ENCODE assay signal across 9 cellular contexts in the genomic region with DNA sequence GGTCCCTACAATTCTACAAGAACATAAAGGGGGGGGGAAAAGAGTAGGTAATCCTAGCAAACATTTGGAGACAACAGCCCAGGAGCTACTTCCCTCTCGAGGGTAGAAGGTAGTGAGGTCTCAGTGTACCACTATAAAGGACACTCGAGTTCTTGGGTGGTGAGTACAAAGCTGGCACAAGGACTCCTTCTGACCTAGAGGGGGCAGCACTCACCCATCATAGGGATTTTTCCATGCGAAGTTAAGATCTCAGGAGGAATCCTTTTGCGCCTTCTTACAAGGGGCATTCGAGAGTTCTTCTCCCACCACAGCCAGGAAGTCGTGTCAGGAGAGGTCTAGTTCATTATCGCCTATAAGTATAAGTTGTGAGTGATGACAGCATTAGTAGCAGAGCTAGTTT.
DNase-seq lines count a peak whose midpoint lies in the region; ATAC-seq and TF ChIP-seq lines count a peak whose summit lies in the region.
"Had no signal": no experiment of that assay in that cellular context is flagged by ENCODE, and none has a peak within 500 bp of the region (broad histone marks: within the 10 kb centered on the region; RNA-seq: fewer than 3 reads in every experiment).

No MANE protein-coding gene starts in this region.

- no peaks in the 10 kb centered on the region for H3K9me2 ChIP-seq in DOHH2 (replicated peaks; ENCODE audit: control insufficient read depth, low read length)
- no peaks in the 10 kb centered on the region for H3K9me2 ChIP-seq in Loucy (replicated peaks; ENCODE audit: low read depth, low read length)

- no peaks in the 10 kb centered on the region for H3K36me3 ChIP-seq in DOHH2 (ENCODE audit: control insufficient read depth, low read length)
- H3K36me3 ChIP-seq in Loucy (ENCODE audit: insufficient read depth, low read length) = no peaks in the 10 kb centered on the region
- no peaks in the 10 kb centered on the region for H3K36me3 ChIP-seq in brain microvascular endothelial cell (replicated peaks)

- H3K27ac Mint-ChIP-seq in brain (no peak overlapping the region), mesothelial cell of epicardium (no peak overlapping the region)
- H3K27ac Mint-ChIP-seq: stimulated activated naive CD8-positive, alpha-beta T cell treated with anti-CD3 and anti-CD28 coated beads, Interleukin-15, Interleukin-2, amounts not matched to agents 100 ng/mL and 50 ng/mL, for 24 hours had no signal

- H3K36me3 Mint-ChIP-seq in brain (no peaks in the 10 kb centered on the region), mesothelial cell of epicardium (no peaks in the 10 kb centered on the region)

- ATAC-seq in HG03108 (IDR thresholded peaks at IDR 0.05; ENCODE audit: unreplicated experiment) = no peak
- ATAC-seq in HG03439 (IDR thresholded peaks at IDR 0.05; ENCODE audit: unreplicated experiment) = no peak

- H3K27me3 ChIP-seq in DOHH2 (ENCODE audit: control insufficient read depth, low read length) (no peaks in the 10 kb centered on the region; the same call in 1 of the 2 replicates), Loucy (ENCODE audit: insufficient read depth, low read length, poor library complexity, severe bottlenecking) (no peaks in the 10 kb centered on the region), brain microvascular endothelial cell (replicated peaks) (no peaks in the 10 kb centered on the region)

- TF ChIP-seq CTCF in DOHH2 (IDR thresholded peaks at IDR 0.05; ENCODE audit: low read depth, low read length, poor library complexity, severe bottlenecking) (peak; percentile 62), Loucy (conservative IDR thresholded peaks at IDR 0.05; ENCODE audit: low read length) (peak; percentile 38; the same call in 1 of the 2 replicates), brain (conservative IDR thresholded peaks at IDR 0.05) (peak; percentile 60 to 73), mesothelial cell of epicardium (IDR thresholded peaks at IDR 0.05; ENCODE audit: unreplicated experiment) (peak; percentile 46), brain microvascular endothelial cell (IDR thresholded peaks at IDR 0.05; ENCODE audit: low read depth, low read length, missing control alignments) (no peak)

- H3K4me1 ChIP-seq in DOHH2 (ENCODE audit: control insufficient read depth, low read length) = no peaks in the 10 kb centered on the region
- no peaks in the 10 kb centered on the region for H3K4me1 ChIP-seq in Loucy (ENCODE audit: insufficient read depth, low read length, poor library complexity, severe bottlenecking)

- no peak overlapping the region for H2AFZ ChIP-seq in Loucy (ENCODE audit: low read length)

- no peak overlapping the region for H3K9ac ChIP-seq in Loucy (ENCODE audit: low read depth, low read length, poor library complexity, severe bottlenecking)

- H3K4me2 ChIP-seq in DOHH2 (ENCODE audit: low read length) (no peak overlapping the region), Loucy (ENCODE audit: low read depth, low read length, poor library complexity, severe bottlenecking) (no peak overlapping the region)

- H3K27ac ChIP-seq in DOHH2 (ENCODE audit: low read depth, low read length) (no peak overlapping the region), brain microvascular endothelial cell (no peak overlapping the region)

- no peaks in the 10 kb centered on the region for H3K9me3 ChIP-seq in DOHH2 (ENCODE audit: control insufficient read depth, insufficient read depth, low read length)
- no peaks in the 10 kb centered on the region; the same call in 1 of the 2 replicates for H3K9me3 ChIP-seq in Loucy (ENCODE audit: insufficient read depth, low read depth, low read length)

- H3F3A ChIP-seq in DOHH2 (ENCODE audit: control insufficient read depth, insufficient read depth) (no peaks in the 10 kb centered on the region), Loucy (ENCODE audit: low read depth) (no peaks in the 10 kb centered on the region)

- H3K4me1 Mint-ChIP-seq in brain (no peaks in the 10 kb centered on the region), mesothelial cell of epicardium (peaks cover 6% of the 10 kb centered on the region)

- H3K79me2 ChIP-seq in DOHH2 (ENCODE audit: control insufficient read depth, low read length) (no peaks in the 10 kb centered on the region), Loucy (ENCODE audit: insufficient read depth, low read length) (no peaks in the 10 kb centered on the region)

- no peaks in the 10 kb centered on the region for H3K9me3 Mint-ChIP-seq in brain
- no peaks in the 10 kb centered on the region for H3K9me3 Mint-ChIP-seq in mesothelial cell of epicardium
- H3K9me3 Mint-ChIP-seq: stimulated activated naive CD8-positive, alpha-beta T cell treated with anti-CD3 and anti-CD28 coated beads, Interleukin-15, Interleukin-2, amounts not matched to agents 100 ng/mL and 50 ng/mL, for 24 hours had no signal

- H3K4me3 ChIP-seq in DOHH2 (ENCODE audit: low read length) (no peak overlapping the region), Loucy (ENCODE audit: low read length, poor library complexity, severe bottlenecking) (no peak overlapping the region), brain microvascular endothelial cell (ENCODE audit: low read depth, low read length) (no peak overlapping the region)

- H3K27me3 Mint-ChIP-seq in brain (peaks cover 39% of the 10 kb centered on the region), mesothelial cell of epicardium (ENCODE audit: low read depth) (peaks cover 79% of the 10 kb centered on the region)

- H4K20me1 ChIP-seq in DOHH2 (ENCODE audit: control insufficient read depth, insufficient read depth, low read depth, low read length) = no peaks in the 10 kb centered on the region
- no peaks in the 10 kb centered on the region for H4K20me1 ChIP-seq in Loucy (ENCODE audit: insufficient read depth, low read length, poor library complexity, severe bottlenecking)

- in situ Hi-C loops in brain microvascular endothelial cell (cut with HindIII; ENCODE audit: low pct_ligation_motif_present, low sequenced_read_pairs) = no loop called here

- H3K4me3 Mint-ChIP-seq in brain (no peak overlapping the region), mesothelial cell of epicardium (no peak overlapping the region)
- H3K4me3 Mint-ChIP-seq: stimulated activated naive CD8-positive, alpha-beta T cell treated with anti-CD3 and anti-CD28 coated beads, Interleukin-15, Interleukin-2, amounts not matched to agents 100 ng/mL and 50 ng/mL, for 24 hours had no signal

- peak in 1 of 2 experiments; percentile 47 for DNase-seq in mesothelial cell of epicardium (ENCODE audit: low spot score in 2 of 2, unreplicated experiment in 2 of 2)
- DNase-seq in brain microvascular endothelial cell = no peak
- no peak for DNase-seq in T-helper 9 cell
